Comparison of ENCODE assay signal across 14 cellular contexts in the genomic region with DNA sequence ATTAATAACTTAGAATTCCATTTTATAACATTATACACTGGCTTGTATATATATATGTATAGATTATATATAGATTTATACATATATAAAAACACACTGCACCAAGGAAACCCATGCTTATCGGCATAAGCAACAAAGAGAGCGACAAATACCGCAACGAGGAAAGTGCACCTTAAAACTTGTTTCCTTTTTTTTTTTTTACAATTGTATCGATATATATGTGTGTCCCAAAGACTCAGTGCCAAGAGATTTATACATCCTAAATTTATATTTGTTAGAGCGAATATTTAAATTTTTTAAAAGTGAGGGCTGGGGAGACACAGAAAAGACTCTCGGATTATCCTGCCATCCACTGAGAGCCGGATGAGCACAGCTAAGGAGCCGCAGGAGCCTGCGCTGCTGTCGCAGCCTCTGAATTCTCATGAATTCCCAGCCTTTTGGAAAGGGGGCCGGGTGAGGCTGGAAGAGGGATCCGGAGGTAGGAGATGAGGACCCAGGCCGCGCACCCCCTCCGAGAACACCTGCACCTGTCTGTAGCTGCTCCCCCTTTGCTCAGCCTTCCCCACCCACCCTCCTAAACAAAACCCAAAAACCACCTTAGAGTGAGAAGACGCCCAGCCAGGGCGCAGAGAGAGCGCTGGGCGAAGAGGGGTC. TPM values are rescaled to one million over a fixed set of nuclear protein-coding genes. Genes with fewer than 3 reads are reported as not detected.
DNase-seq lines count a peak whose midpoint lies in the region; ATAC-seq and TF ChIP-seq lines count a peak whose summit lies in the region.
"Had no signal": no experiment of that assay in that cellular context is flagged by ENCODE, and none has a peak within 500 bp of the region (broad histone marks: within the 10 kb centered on the region; RNA-seq: fewer than 3 reads in every experiment).

No MANE protein-coding gene starts in this region.

- H2AFZ ChIP-seq in ACC112 (ENCODE audit: low read length, unreplicated experiment) (no peak overlapping the region), neural cell (ENCODE audit: low read depth, low read length) (no peak overlapping the region)

- DNase-seq in DMS53 treated with DMSO at 0.1 percent for 48 hours (lab: John Stamatoyannopoulos, UW; ENCODE audit: unreplicated experiment) (peak; percentile 22), NAMALWA (ENCODE audit: low spot score) (no peak), mesenteric fat pad (ENCODE audit: low spot score) (no peak), NCI-H1048 (lab: John Stamatoyannopoulos, UW) (no peak)
- DNase-seq: activated CD4-positive, alpha-beta T cell treated with anti-CD3 and anti-CD28 coated beads, Interleukin-2, amount 50 U/mL, for 1 hour; activated naive CD4-positive, alpha-beta T cell treated with anti-CD3 and anti-CD28 coated beads, Interleukin-2, amount 50 U/mL, for 16 hours; dorsolateral prefrontal cortex; midbrain; NCI-H1694; NCI-H748 treated with DMSO at 0.1 percent for 48 hours had no signal

- no peak overlapping the region for H3K9ac ChIP-seq in duodenal mucosa (ENCODE audit: low read depth in 1 of 2, low read length in 2 of 2)
- no peak overlapping the region for H3K9ac ChIP-seq in neural cell (ENCODE audit: low read length)

- H3K27me3 ChIP-seq in ACC112 (ENCODE audit: insufficient read depth, low read length) (peaks cover 97% of the 10 kb centered on the region), duodenal mucosa (ENCODE audit: control insufficient read depth in 1 of 2, insufficient read depth in 2 of 2, low read length in 2 of 2) (peaks cover 87 to 90% of the 10 kb centered on the region in 2 donors), neural cell (ENCODE audit: insufficient read depth, low read depth, low read length) (peaks cover 95% of the 10 kb centered on the region)

- H3K4me1 ChIP-seq in ACC112 (ENCODE audit: control insufficient read depth, insufficient read depth, low read length, unreplicated experiment) (no peaks in the 10 kb centered on the region), duodenal mucosa (ENCODE audit: control insufficient read depth in 1 of 2, insufficient read depth in 2 of 2, low read length in 2 of 2) (peaks cover 0 to 8% of the 10 kb centered on the region in 2 donors)

- H3K9me3 ChIP-seq in duodenal mucosa (ENCODE audit: control insufficient read depth in 1 of 2, low read length in 2 of 2) = no peaks in the 10 kb centered on the region
- peaks cover 7% of the 10 kb centered on the region for H3K9me3 ChIP-seq in neural cell (ENCODE audit: low read length)

- ATAC-seq in HG03521 (IDR thresholded peaks at IDR 0.05; ENCODE audit: unreplicated experiment) = no peak

- TF ChIP-seq EP300 in neural cell (conservative IDR thresholded peaks at IDR 0.05; ENCODE audit: poor library complexity, severe bottlenecking) = no peak

- no peaks in the 10 kb centered on the region for H3K36me3 ChIP-seq in ACC112 (ENCODE audit: insufficient read depth, low read length)
- no peaks in the 10 kb centered on the region for H3K36me3 ChIP-seq in duodenal mucosa (ENCODE audit: control insufficient read depth in 1 of 2, insufficient read depth in 2 of 2, low read length in 2 of 2)
- no peaks in the 10 kb centered on the region for H3K36me3 ChIP-seq in neural cell (ENCODE audit: insufficient read depth, low read length)

- no peak for TF ChIP-seq CTCF in neural cell (IDR thresholded peaks at IDR 0.05; ENCODE audit: poor library complexity, severe bottlenecking)

- H4K20me1 ChIP-seq in neural cell (ENCODE audit: insufficient read depth) = no peaks in the 10 kb centered on the region

- TF ChIP-seq RAD21 in neural cell (conservative IDR thresholded peaks at IDR 0.05) = no peak

- no peaks in the 10 kb centered on the region for H3K9me2 ChIP-seq in neural cell (ENCODE audit: insufficient read depth, low read length)

- H3K27ac ChIP-seq in ACC112 (ENCODE audit: low read depth, low read length) (no peak overlapping the region), duodenal mucosa (ENCODE audit: low read depth, low read length) (no peak overlapping the region), neural cell (ENCODE audit: low read length) (no peak overlapping the region)
- H3K27ac ChIP-seq: dorsolateral prefrontal cortex had no signal

- no peaks in the 10 kb centered on the region for H3K79me2 ChIP-seq in ACC112 (ENCODE audit: control insufficient read depth, insufficient read depth, low read length, unreplicated experiment)
- H3K79me2 ChIP-seq in neural cell (replicated peaks; ENCODE audit: insufficient read depth, low read length) = no peaks in the 10 kb centered on the region

- H3K4me2 ChIP-seq in neural cell (ENCODE audit: low read length) = no peak overlapping the region

- H3K4me3 ChIP-seq in ACC112 (ENCODE audit: low read depth, low read length) (0 out of 2 replicates have a peak overlapping the region, but pooled peaks have one; percentile 51), duodenal mucosa (ENCODE audit: low read depth in 1 of 2, low read length in 2 of 2) (peak overlapping the region; percentile 36 to 40), neural cell (ENCODE audit: low read length) (peak overlapping the region; percentile 49)

- H3F3A ChIP-seq in neural cell (ENCODE audit: insufficient read depth, low read length, poor library complexity, severe bottlenecking) = no peaks in the 10 kb centered on the region

TF ChIP-seq in neural cell, 6 proteins besides CTCF, POLR2A, EP300 and RAD21:
- TF ChIP-seq MXI1 (conservative IDR thresholded peaks at IDR 0.05; ENCODE audit: poor library complexity, severe bottlenecking) = no peak
- TF ChIP-seq, protein P1, sequence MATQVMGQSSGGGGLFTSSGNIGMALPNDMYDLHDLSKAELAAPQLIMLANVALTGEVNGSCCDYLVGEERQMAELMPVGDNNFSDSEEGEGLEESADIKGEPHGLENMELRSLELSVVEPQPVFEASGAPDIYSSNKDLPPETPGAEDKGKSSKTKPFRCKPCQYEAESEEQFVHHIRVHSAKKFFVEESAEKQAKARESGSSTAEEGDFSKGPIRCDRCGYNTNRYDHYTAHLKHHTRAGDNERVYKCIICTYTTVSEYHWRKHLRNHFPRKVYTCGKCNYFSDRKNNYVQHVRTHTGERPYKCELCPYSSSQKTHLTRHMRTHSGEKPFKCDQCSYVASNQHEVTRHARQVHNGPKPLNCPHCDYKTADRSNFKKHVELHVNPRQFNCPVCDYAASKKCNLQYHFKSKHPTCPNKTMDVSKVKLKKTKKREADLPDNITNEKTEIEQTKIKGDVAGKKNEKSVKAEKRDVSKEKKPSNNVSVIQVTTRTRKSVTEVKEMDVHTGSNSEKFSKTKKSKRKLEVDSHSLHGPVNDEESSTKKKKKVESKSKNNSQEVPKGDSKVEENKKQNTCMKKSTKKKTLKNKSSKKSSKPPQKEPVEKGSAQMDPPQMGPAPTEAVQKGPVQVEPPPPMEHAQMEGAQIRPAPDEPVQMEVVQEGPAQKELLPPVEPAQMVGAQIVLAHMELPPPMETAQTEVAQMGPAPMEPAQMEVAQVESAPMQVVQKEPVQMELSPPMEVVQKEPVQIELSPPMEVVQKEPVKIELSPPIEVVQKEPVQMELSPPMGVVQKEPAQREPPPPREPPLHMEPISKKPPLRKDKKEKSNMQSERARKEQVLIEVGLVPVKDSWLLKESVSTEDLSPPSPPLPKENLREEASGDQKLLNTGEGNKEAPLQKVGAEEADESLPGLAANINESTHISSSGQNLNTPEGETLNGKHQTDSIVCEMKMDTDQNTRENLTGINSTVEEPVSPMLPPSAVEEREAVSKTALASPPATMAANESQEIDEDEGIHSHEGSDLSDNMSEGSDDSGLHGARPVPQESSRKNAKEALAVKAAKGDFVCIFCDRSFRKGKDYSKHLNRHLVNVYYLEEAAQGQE (IDR thresholded peaks at IDR 0.05; ENCODE audit: borderline replicate concordance) = no peak
- TF ChIP-seq TAF1 (IDR thresholded peaks at IDR 0.05; ENCODE audit: low read depth) = no peak
- no peak for TF ChIP-seq EZH2 (IDR thresholded peaks at IDR 0.05; ENCODE audit: borderline replicate concordance, insufficient read depth, low read length, poor library complexity, severe bottlenecking)
- no peak for TF ChIP-seq POLR2AphosphoS5 (IDR thresholded peaks at IDR 0.05)
- no peak for TF ChIP-seq SMC3 (conservative IDR thresholded peaks at IDR 0.05; ENCODE audit: poor library complexity)

RNA-seq across cellular contexts. Expression of gene DMRTA2, which starts 5.2 kb away (rescaled TPM):
- 0.22 and 0.36 TPM in 2 replicates for polyA plus RNA-seq in neural cell
- polyA minus RNA-seq in neural cell = 0.35 TPM in 1 of 2 replicates, not detected in the other
- total RNA-seq in mesenteric fat pad = not detected
